ENCODE assay signal across 26 cellular contexts in genomic region chr5:87579678-87580077, GRCh38.
"Had no signal": no experiment of that assay in that cellular context is flagged by ENCODE, and none has a peak within 500 bp of the region (broad histone marks: within the 10 kb centered on the region; RNA-seq: fewer than 3 reads in every experiment).

No MANE protein-coding gene starts in this region.

- H3K4me3 Mint-ChIP-seq: effector memory CD8-positive, alpha-beta T cell; naive thymus-derived CD8-positive, alpha-beta T cell; nephron progenitor cell; stimulated activated naive CD8-positive, alpha-beta T cell treated with anti-CD3 and anti-CD28 coated beads, Interleukin-15, amount 100 ng/mL, for 72 hours had no signal

- H3K36me3 Mint-ChIP-seq: naive thymus-derived CD8-positive, alpha-beta T cell had no signal

- H3K4me2 ChIP-seq: smooth muscle cell had no signal

- H3K27me3 Mint-ChIP-seq: stimulated activated naive CD8-positive, alpha-beta T cell treated with anti-CD3 and anti-CD28 coated beads, Interleukin-15, amount 100 ng/mL, for 72 hours had no signal

- DNase-seq: effector memory CD8-positive, alpha-beta T cell; erythroblast; esophagus squamous epithelium; hypothalamus; left ventricle myocardium superior; lower lobe of right lung; naive thymus-derived CD8-positive, alpha-beta T cell; nephron progenitor cell; nucleus accumbens; stimulated activated CD4-positive, alpha-beta T cell treated with anti-CD3 and anti-CD28 coated beads, Interleukin-12 subunit alpha, Interleukin-12 subunit beta, amount 100 ng/mL, for 4 hours; stimulated activated CD4-positive, alpha-beta T cell treated with anti-CD3 and anti-CD28 coated beads, Interleukin-1b, Interleukin-23, amount 100 ng/mL, for 48 hours; stimulated activated CD4-positive, alpha-beta T cell treated with anti-CD3 and anti-CD28 coated beads, Interleukin-4, amount 100 ng/mL, for 1 hour; stimulated activated CD8-positive, alpha-beta memory T cell treated with anti-CD3 and anti-CD28 coated beads, Interleukin-4, amount 100 ng/mL, for 48 hours; stimulated activated naive CD4-positive, alpha-beta T cell; stimulated activated naive CD8-positive, alpha-beta T cell treated with anti-CD3 and anti-CD28 coated beads, Interleukin-15, amount 100 ng/mL, for 72 hours; transverse colon; upper lobe of right lung; uterus had no signal

- H3K9me3 ChIP-seq: lower lobe of right lung, prostate gland, right atrium auricular region, transverse colon, upper lobe of right lung, uterus had no signal

- H3K4me3 ChIP-seq: esophagus squamous epithelium, lower lobe of right lung, prostate gland, right atrium auricular region, smooth muscle cell, suprapubic skin, transverse colon, upper lobe of right lung, uterus had no signal

- H3K4me1 ChIP-seq: esophagus squamous epithelium, lower lobe of right lung, prostate gland, right atrium auricular region, suprapubic skin, transverse colon, upper lobe of right lung, uterus had no signal

- ATAC-seq: effector memory CD8-positive, alpha-beta T cell; left ventricle myocardium superior; lower lobe of right lung; naive thymus-derived CD8-positive, alpha-beta T cell; sciatic nerve; stimulated activated naive CD8-positive, alpha-beta T cell treated with anti-CD3 and anti-CD28 coated beads, Interleukin-15, amount 100 ng/mL, for 72 hours; upper lobe of right lung had no signal

- H3K4me1 Mint-ChIP-seq: naive thymus-derived CD8-positive, alpha-beta T cell; nephron progenitor cell; stimulated activated naive CD8-positive, alpha-beta T cell treated with anti-CD3 and anti-CD28 coated beads, Interleukin-15, amount 100 ng/mL, for 72 hours had no signal

- H3K27ac Mint-ChIP-seq: effector memory CD8-positive, alpha-beta T cell; naive thymus-derived CD8-positive, alpha-beta T cell; nephron progenitor cell; stimulated activated naive CD8-positive, alpha-beta T cell treated with anti-CD3 and anti-CD28 coated beads, Interleukin-15, amount 100 ng/mL, for 72 hours had no signal

- H3K9me3 Mint-ChIP-seq: effector memory CD8-positive, alpha-beta T cell; nephron progenitor cell; stimulated activated naive CD8-positive, alpha-beta T cell treated with anti-CD3 and anti-CD28 coated beads, Interleukin-15, amount 100 ng/mL, for 72 hours had no signal

- H3K27ac ChIP-seq: esophagus squamous epithelium, lower lobe of right lung, prostate gland, right atrium auricular region, suprapubic skin, transverse colon, upper lobe of right lung, uterus had no signal

- FAIRE-seq: endometrium, frontal cortex, keratinocyte had no signal

- H3K36me3 ChIP-seq: esophagus squamous epithelium, lower lobe of right lung, prostate gland, right atrium auricular region, suprapubic skin, transverse colon, upper lobe of right lung, uterus had no signal

- H3K27me3 ChIP-seq: esophagus squamous epithelium, right atrium auricular region, suprapubic skin, transverse colon, upper lobe of right lung, uterus had no signal
